Comparison of ENCODE assay signal across 1 cellular context in the genomic region with DNA sequence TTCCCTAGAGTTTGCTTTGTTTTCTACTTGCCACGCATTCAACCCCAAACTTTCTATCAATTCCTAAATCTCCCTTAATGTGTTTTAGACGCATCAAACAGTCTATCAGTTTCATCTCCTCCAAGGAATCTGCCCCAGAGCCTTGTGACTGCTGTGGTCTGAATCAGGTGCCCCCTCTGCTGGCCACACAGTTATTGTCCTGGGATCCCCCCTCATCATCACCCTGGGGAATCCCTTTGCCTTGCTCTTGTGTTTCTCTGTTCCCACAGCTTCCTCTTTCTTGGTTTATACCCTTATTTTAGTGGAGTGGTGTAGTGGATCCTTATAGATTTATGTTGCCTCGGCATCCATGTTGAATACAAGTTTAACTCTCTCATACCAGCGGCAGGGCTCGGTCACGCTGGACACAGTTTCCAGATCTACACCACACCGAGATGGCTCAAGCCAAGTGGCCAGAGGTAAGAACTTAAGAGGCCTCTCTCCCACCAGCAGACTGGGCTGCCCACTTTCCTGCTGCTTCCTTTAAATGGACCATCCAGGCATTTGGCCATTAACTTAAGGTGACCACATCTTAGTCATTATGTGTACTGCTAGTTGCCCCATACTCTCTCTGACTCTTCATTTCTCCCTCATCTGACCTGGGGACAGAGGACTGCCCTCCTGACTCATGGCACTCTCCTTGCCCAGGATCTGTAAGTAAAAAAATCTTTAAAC.
A peak's percentile ranks its signal among the peaks of the same experiment; 100 is the strongest.
TF ChIP-seq lines count a peak whose summit lies in the region.

No MANE protein-coding gene starts in this region.

TF ChIP-seq in GM12878, 131 proteins besides CTCF, POLR2A, EP300 and RAD21 (continued from another document):
- TF ChIP-seq CBX3 (IDR thresholded peaks at IDR 0.05; ENCODE audit: borderline replicate concordance, low read depth): no peak
- no peak for TF ChIP-seq TARDBP (IDR thresholded peaks at IDR 0.05; ENCODE audit: borderline replicate concordance)
- peak; percentile 48 for TF ChIP-seq SKIL (IDR thresholded peaks at IDR 0.05; ENCODE audit: low read depth, poor library complexity, severe bottlenecking)
- TF ChIP-seq ZNF217 (IDR thresholded peaks at IDR 0.05): no peak
- no peak for TF ChIP-seq STAT1 (conservative IDR thresholded peaks at IDR 0.05)
- peak; percentile 89 for TF ChIP-seq SMARCA5 (IDR thresholded peaks at IDR 0.05)
- TF ChIP-seq RELB (IDR thresholded peaks at IDR 0.05; ENCODE audit: low read depth): peak; percentile 95
- TF ChIP-seq BMI1 (IDR thresholded peaks at IDR 0.05; ENCODE audit: borderline replicate concordance): no peak
- TF ChIP-seq ZBED1 (IDR thresholded peaks at IDR 0.05; ENCODE audit: borderline replicate concordance): no peak
- peak; percentile 47; the same call in 1 of the 2 replicates for TF ChIP-seq JUNB (IDR thresholded peaks at IDR 0.05)
- TF ChIP-seq ZSCAN29 (IDR thresholded peaks at IDR 0.05): no peak
- peak; percentile 91 for TF ChIP-seq MEF2B (IDR thresholded peaks at IDR 0.05; ENCODE audit: partially characterized antibody, poor library complexity, severe bottlenecking)
- no peak for TF ChIP-seq GABPA (IDR thresholded peaks at IDR 0.05; ENCODE audit: low read depth)
- TF ChIP-seq TBL1XR1 (IDR thresholded peaks at IDR 0.05; ENCODE audit: low read depth, low read length): peak; percentile 89; the same call in 1 of the 2 replicates
- no peak for TF ChIP-seq IRF5 (IDR thresholded peaks at IDR 0.05; ENCODE audit: borderline replicate concordance)
- peak; percentile 83 for TF ChIP-seq RELA (IDR thresholded peaks at IDR 0.05; ENCODE audit: borderline replicate concordance, partially characterized antibody)
- TF ChIP-seq NRF1 (conservative IDR thresholded peaks at IDR 0.05; ENCODE audit: low read depth, low read length): no peak
- TF ChIP-seq NR2C2 (IDR thresholded peaks at IDR 0.05; ENCODE audit: borderline replicate concordance, control insufficient read depth, insufficient read length, low read depth): no peak
- no peak for TF ChIP-seq RFX5 (IDR thresholded peaks at IDR 0.05; ENCODE audit: low read depth, low read length)
- TF ChIP-seq HDAC6 (IDR thresholded peaks at IDR 0.05; ENCODE audit: unreplicated experiment): no peak
- TF ChIP-seq, protein P1, sequence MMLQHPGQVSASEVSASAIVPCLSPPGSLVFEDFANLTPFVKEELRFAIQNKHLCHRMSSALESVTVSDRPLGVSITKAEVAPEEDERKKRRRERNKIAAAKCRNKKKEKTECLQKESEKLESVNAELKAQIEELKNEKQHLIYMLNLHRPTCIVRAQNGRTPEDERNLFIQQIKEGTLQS (IDR thresholded peaks at IDR 0.05; ENCODE audit: borderline replicate concordance, extremely low read depth, low read depth, low read length): no peak
- TF ChIP-seq DPF2 (IDR thresholded peaks at IDR 0.05): peak; percentile 44
- no peak for TF ChIP-seq CHD4 (IDR thresholded peaks at IDR 0.05)
- no peak for TF ChIP-seq ZBTB33 (IDR thresholded peaks at IDR 0.05)
- no peak for TF ChIP-seq SMAD5 (IDR thresholded peaks at IDR 0.05; ENCODE audit: low read depth)
- TF ChIP-seq, protein P2, sequence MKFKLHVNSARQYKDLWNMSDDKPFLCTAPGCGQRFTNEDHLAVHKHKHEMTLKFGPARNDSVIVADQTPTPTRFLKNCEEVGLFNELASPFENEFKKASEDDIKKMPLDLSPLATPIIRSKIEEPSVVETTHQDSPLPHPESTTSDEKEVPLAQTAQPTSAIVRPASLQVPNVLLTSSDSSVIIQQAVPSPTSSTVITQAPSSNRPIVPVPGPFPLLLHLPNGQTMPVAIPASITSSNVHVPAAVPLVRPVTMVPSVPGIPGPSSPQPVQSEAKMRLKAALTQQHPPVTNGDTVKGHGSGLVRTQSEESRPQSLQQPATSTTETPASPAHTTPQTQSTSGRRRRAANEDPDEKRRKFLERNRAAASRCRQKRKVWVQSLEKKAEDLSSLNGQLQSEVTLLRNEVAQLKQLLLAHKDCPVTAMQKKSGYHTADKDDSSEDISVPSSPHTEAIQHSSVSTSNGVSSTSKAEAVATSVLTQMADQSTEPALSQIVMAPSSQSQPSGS (IDR thresholded peaks at IDR 0.05; ENCODE audit: low read length): peak; percentile 60; the same call in 1 of the 2 replicates
- TF ChIP-seq RB1 (IDR thresholded peaks at IDR 0.05; ENCODE audit: borderline replicate concordance): peak; percentile 75; the same call in 1 of the 2 replicates
- no peak for TF ChIP-seq FOXK2 (IDR thresholded peaks at IDR 0.05)
- TF ChIP-seq CHD2 (IDR thresholded peaks at IDR 0.05; ENCODE audit: borderline replicate concordance, low read depth, low read length): peak; percentile 33; the same call in 1 of the 2 replicates
- no peak for TF ChIP-seq SMAD1 (IDR thresholded peaks at IDR 0.05; ENCODE audit: low read depth, partially characterized antibody)
- no peak for TF ChIP-seq ZNF384 (IDR thresholded peaks at IDR 0.05; ENCODE audit: borderline replicate concordance, low read depth, low read length)
- TF ChIP-seq CREB1 (IDR thresholded peaks at IDR 0.05; ENCODE audit: low read depth): peak; percentile 68
- TF ChIP-seq MYB (IDR thresholded peaks at IDR 0.05; ENCODE audit: borderline replicate concordance, low read depth, low read length): no peak
- no peak for TF ChIP-seq ZZZ3 (IDR thresholded peaks at IDR 0.05; ENCODE audit: control insufficient read depth, insufficient read length, low read depth)
- TF ChIP-seq IRF4 (IDR thresholded peaks at IDR 0.05; ENCODE audit: low read depth, low read length): peak; percentile 52; the same call in 1 of the 2 replicates
- TF ChIP-seq, protein P3, sequence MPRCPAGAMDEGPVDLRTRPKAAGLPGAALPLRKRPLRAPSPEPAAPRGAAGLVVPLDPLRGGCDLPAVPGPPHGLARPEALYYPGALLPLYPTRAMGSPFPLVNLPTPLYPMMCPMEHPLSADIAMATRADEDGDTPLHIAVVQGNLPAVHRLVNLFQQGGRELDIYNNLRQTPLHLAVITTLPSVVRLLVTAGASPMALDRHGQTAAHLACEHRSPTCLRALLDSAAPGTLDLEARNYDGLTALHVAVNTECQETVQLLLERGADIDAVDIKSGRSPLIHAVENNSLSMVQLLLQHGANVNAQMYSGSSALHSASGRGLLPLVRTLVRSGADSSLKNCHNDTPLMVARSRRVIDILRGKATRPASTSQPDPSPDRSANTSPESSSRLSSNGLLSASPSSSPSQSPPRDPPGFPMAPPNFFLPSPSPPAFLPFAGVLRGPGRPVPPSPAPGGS (IDR thresholded peaks at IDR 0.05; ENCODE audit: borderline replicate concordance, insufficient read depth, low read depth, low read length, poor library complexity, severe bottlenecking): no peak
- TF ChIP-seq MAX (IDR thresholded peaks at IDR 0.05; ENCODE audit: low read depth, low read length): no peak
- TF ChIP-seq ZNF622 (IDR thresholded peaks at IDR 0.05): no peak
- no peak for TF ChIP-seq FOS (IDR thresholded peaks at IDR 0.05; ENCODE audit: borderline replicate concordance, extremely low read depth, insufficient read length)
- peak; percentile 94 to 95 for TF ChIP-seq IKZF2 (IDR thresholded peaks at IDR 0.05)
- no peak for TF ChIP-seq KLF5 (IDR thresholded peaks at IDR 0.05; ENCODE audit: partially characterized antibody)
- no peak; a peak in 1 of 4 replicates for TF ChIP-seq ETV6 (conservative IDR thresholded peaks at IDR 0.05 in 1 of 2, IDR thresholded peaks at IDR 0.05 in 1 of 2; ENCODE audit: borderline replicate concordance in 1 of 2, low read depth in 1 of 2)
- TF ChIP-seq HCFC1 (IDR thresholded peaks at IDR 0.05; ENCODE audit: low read length): no peak
- TF ChIP-seq, protein P4, sequence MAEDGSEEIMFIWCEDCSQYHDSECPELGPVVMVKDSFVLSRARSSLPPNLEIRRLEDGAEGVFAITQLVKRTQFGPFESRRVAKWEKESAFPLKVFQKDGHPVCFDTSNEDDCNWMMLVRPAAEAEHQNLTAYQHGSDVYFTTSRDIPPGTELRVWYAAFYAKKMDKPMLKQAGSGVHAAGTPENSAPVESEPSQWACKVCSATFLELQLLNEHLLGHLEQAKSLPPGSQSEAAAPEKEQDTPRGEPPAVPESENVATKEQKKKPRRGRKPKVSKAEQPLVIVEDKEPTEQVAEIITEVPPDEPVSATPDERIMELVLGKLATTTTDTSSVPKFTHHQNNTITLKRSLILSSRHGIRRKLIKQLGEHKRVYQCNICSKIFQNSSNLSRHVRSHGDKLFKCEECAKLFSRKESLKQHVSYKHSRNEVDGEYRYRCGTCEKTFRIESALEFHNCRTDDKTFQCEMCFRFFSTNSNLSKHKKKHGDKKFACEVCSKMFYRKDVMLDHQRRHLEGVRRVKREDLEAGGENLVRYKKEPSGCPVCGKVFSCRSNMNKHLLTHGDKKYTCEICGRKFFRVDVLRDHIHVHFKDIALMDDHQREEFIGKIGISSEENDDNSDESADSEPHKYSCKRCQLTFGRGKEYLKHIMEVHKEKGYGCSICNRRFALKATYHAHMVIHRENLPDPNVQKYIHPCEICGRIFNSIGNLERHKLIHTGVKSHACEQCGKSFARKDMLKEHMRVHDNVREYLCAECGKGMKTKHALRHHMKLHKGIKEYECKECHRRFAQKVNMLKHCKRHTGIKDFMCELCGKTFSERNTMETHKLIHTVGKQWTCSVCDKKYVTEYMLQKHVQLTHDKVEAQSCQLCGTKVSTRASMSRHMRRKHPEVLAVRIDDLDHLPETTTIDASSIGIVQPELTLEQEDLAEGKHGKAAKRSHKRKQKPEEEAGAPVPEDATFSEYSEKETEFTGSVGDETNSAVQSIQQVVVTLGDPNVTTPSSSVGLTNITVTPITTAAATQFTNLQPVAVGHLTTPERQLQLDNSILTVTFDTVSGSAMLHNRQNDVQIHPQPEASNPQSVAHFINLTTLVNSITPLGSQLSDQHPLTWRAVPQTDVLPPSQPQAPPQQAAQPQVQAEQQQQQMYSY (CRISPR knock-in tag; IDR thresholded peaks at IDR 0.05): no peak
- no peak for TF ChIP-seq ESRRA (IDR thresholded peaks at IDR 0.05; ENCODE audit: low read length)
